14 cellular contexts compared by ENCODE assay signal in genomic region chr2:105406221-105406620, GRCh38. TPM values are rescaled to one million over a fixed set of nuclear protein-coding genes. Genes with fewer than 3 reads are reported as not detected.
DNase-seq lines count a peak whose midpoint lies in the region; ATAC-seq, FAIRE-seq and TF ChIP-seq lines count a peak whose summit lies in the region.
"Had no signal": no experiment of that assay in that cellular context is flagged by ENCODE, and none has a peak within 500 bp of the region (broad histone marks: within the 10 kb centered on the region; RNA-seq: fewer than 3 reads in every experiment).

No MANE protein-coding gene starts in this region.

- no peak overlapping the region for H2AK9ac ChIP-seq in IMR-90 (replicated peaks; ENCODE audit: low read depth, low read length, poor library complexity)

- no TSS peak for BruUV-seq in IMR-90 (replicated peaks; lab: Mats Ljungman, UMichigan)

- dilution Hi-C loops in IMR-90 (cut with HindIII; ENCODE audit: low sequenced_read_pairs, unreplicated experiment): no loop called here

- in situ Hi-C loops in IMR-90 (cut with MboI; ENCODE audit: low sequenced_read_pairs): no loop called here

- H3K27me3 Mint-ChIP-seq in astrocyte (ENCODE audit: low read depth, unreplicated experiment): no peaks in the 10 kb centered on the region
- H3K27me3 Mint-ChIP-seq in natural killer cell (ENCODE audit: low read depth in 2 of 2): peaks cover 5 to 40% of the 10 kb centered on the region in 2 donors
- peaks cover 11% of the 10 kb centered on the region for H3K27me3 Mint-ChIP-seq in CD8-positive, alpha-beta T cell (ENCODE audit: low read depth)

- H2BK20ac ChIP-seq in IMR-90 (ENCODE audit: low read depth, low read length): peak overlapping the region; percentile 89; the same call in 1 of the 2 replicates

- no peak for TF ChIP-seq POLR2A in IMR-90 (IDR thresholded peaks at IDR 0.05; ENCODE audit: low read depth, low read length)
- TF ChIP-seq POLR2A in prostate gland (IDR thresholded peaks at IDR 0.05): no peak

- peak; percentile 25 for ATAC-seq in IMR-90 (ENCODE audit: low read depth)
- no peak for ATAC-seq in natural killer cell
- no peak for ATAC-seq in sciatic nerve
- no peak for ATAC-seq in CD8-positive, alpha-beta T cell

- H3K27me3 ChIP-seq in IMR-90 (ENCODE audit: control insufficient read depth, insufficient read depth, low read length) (no peaks in the 10 kb centered on the region), astrocyte (ENCODE audit: insufficient read depth, low read length) (no peaks in the 10 kb centered on the region), left ventricle myocardium inferior (ENCODE audit: low read depth) (no peaks in the 10 kb centered on the region), prostate gland (replicated peaks; ENCODE audit: insufficient read depth) (no peaks in the 10 kb centered on the region)
- no peaks in the 10 kb centered on the region for H3K27me3 ChIP-seq in CD8-positive, alpha-beta T cell (ENCODE audit: insufficient read depth, low read length)
- H3K27me3 ChIP-seq: testis had no signal

- H3K23ac ChIP-seq in IMR-90 (ENCODE audit: low read depth, low read length): no peak overlapping the region

- H3K56ac ChIP-seq in IMR-90 (ENCODE audit: extremely low read depth, insufficient read depth, low read length): peak overlapping the region; percentile 59

- peak overlapping the region; percentile 86 for H3K4ac ChIP-seq in IMR-90 (ENCODE audit: low read depth, low read length)

- H3K4me3 ChIP-seq in AG04449 (ENCODE audit: low read depth, low read length) (no peak overlapping the region), IMR-90 (ENCODE audit: insufficient read depth, low read depth, low read length) (no peak overlapping the region), astrocyte (ENCODE audit: insufficient read depth, low read depth, low read length) (no peak overlapping the region), left ventricle myocardium inferior (no peak overlapping the region), prostate gland (no peak overlapping the region)
- H3K4me3 ChIP-seq in CD8-positive, alpha-beta T cell (ENCODE audit: low read depth, low read length): no peak overlapping the region
- H3K4me3 ChIP-seq: testis had no signal

- H3K4me2 ChIP-seq in IMR-90 (ENCODE audit: low read depth, low read length) (no peak overlapping the region), astrocyte (ENCODE audit: low read length) (no peak overlapping the region)

- peaks cover 9% of the 10 kb centered on the region; the same call in 1 of the 2 replicates for H3K9me1 ChIP-seq in IMR-90 (ENCODE audit: insufficient read depth, low read length)

- H3K9me3 Mint-ChIP-seq in astrocyte (ENCODE audit: unreplicated experiment) (no peaks in the 10 kb centered on the region), natural killer cell (no peaks in the 10 kb centered on the region)
- no peaks in the 10 kb centered on the region for H3K9me3 Mint-ChIP-seq in CD8-positive, alpha-beta T cell
- H3K9me3 Mint-ChIP-seq: activated T-helper 1 cell treated with anti-CD3 and anti-CD28 coated beads, Interleukin-12 subunit alpha, Interleukin-12 subunit beta, Interleukin-2, Interleukin-4 antibody, amounts not matched to agents 30 ng/mL and 10 ng/mL and 1 ng/mL, durations not matched to agents 14 hours and 24 hours and 36 hours; T-helper 1 cell treated with Interleukin-12 subunit alpha and Interleukin-12 subunit beta and Interleukin-4 antibody, amounts not matched to agents 30 μg/mL and 1 μg/mL, for 36 hours had no signal

- H4K91ac ChIP-seq in IMR-90 (ENCODE audit: insufficient read depth, low read depth, low read length): peak overlapping the region; percentile 75

- no peak overlapping the region for H3K4me3 Mint-ChIP-seq in astrocyte (ENCODE audit: unreplicated experiment)
- no peak overlapping the region for H3K4me3 Mint-ChIP-seq in natural killer cell
- no peak overlapping the region for H3K4me3 Mint-ChIP-seq in CD8-positive, alpha-beta T cell
- H3K4me3 Mint-ChIP-seq: activated T-helper 1 cell treated with anti-CD3 and anti-CD28 coated beads, Interleukin-12 subunit alpha, Interleukin-12 subunit beta, Interleukin-2, Interleukin-4 antibody, amounts not matched to agents 30 ng/mL and 10 ng/mL and 1 ng/mL, durations not matched to agents 14 hours and 24 hours and 36 hours; T-helper 1 cell treated with Interleukin-12 subunit alpha and Interleukin-12 subunit beta and Interleukin-4 antibody, amounts not matched to agents 30 μg/mL and 1 μg/mL, for 36 hours had no signal

- no peak for TF ChIP-seq RAD21 in IMR-90 (IDR thresholded peaks at IDR 0.05; ENCODE audit: low read length)

- H3K4me1 Mint-ChIP-seq in astrocyte (ENCODE audit: low read depth, unreplicated experiment): peaks cover 41% of the 10 kb centered on the region
- no peaks in the 10 kb centered on the region for H3K4me1 Mint-ChIP-seq in natural killer cell
- no peaks in the 10 kb centered on the region for H3K4me1 Mint-ChIP-seq in CD8-positive, alpha-beta T cell (ENCODE audit: low read depth)

- CTCF ChIA-PET in AG04449 (lab: Yijun Ruan, JAX) (interaction anchor here (0.7 to 2.5 kb wide), 4 partner anchors 10 to 113 kb away, joined by 3 to 10 read pairs (median 4); no protein-coding TSS in a partner anchor), IMR-90 (lab: Yijun Ruan, JAX) (no interaction called here)
- CTCF ChIA-PET in CD8-positive, alpha-beta T cell (lab: Charles Lee): no interaction called here

- no peak for FAIRE-seq in astrocyte (lab: Jason Lieb, UNC)

- H4K5ac ChIP-seq in IMR-90 (ENCODE audit: low read depth, low read length): peak overlapping the region; percentile 88; the same call in 1 of the 2 replicates

- no peaks in the 10 kb centered on the region for H3K36me3 ChIP-seq in IMR-90 (ENCODE audit: control insufficient read depth, insufficient read depth, low read length)
- no peaks in the 10 kb centered on the region for H3K36me3 ChIP-seq in astrocyte (ENCODE audit: insufficient read depth, low read length)
- H3K36me3 ChIP-seq in left ventricle myocardium inferior: no peaks in the 10 kb centered on the region
- no peaks in the 10 kb centered on the region for H3K36me3 ChIP-seq in prostate gland
- no peaks in the 10 kb centered on the region for H3K36me3 ChIP-seq in CD8-positive, alpha-beta T cell (ENCODE audit: insufficient read depth, low read length)

- H2AK5ac ChIP-seq in IMR-90 (ENCODE audit: low read depth, low read length): peak overlapping the region; percentile 92; the same call in 1 of the 2 replicates

- H2BK15ac ChIP-seq in IMR-90 (ENCODE audit: low read depth, low read length): peak overlapping the region; percentile 71; the same call in 1 of the 3 replicates

- peak overlapping the region; percentile 94 for H2BK5ac ChIP-seq in IMR-90 (ENCODE audit: low read depth, low read length, poor library complexity, severe bottlenecking)

- H3K9me3 ChIP-seq in IMR-90 (ENCODE audit: control insufficient read depth, insufficient read depth, low read length): no peaks in the 10 kb centered on the region
- no peaks in the 10 kb centered on the region for H3K9me3 ChIP-seq in astrocyte (ENCODE audit: insufficient read depth, low read depth, low read length)
- no peaks in the 10 kb centered on the region for H3K9me3 ChIP-seq in left ventricle myocardium inferior (replicated peaks)
- no peaks in the 10 kb centered on the region for H3K9me3 ChIP-seq in prostate gland
- H3K9me3 ChIP-seq in CD8-positive, alpha-beta T cell (ENCODE audit: low read length): no peaks in the 10 kb centered on the region
- H3K9me3 ChIP-seq: testis had no signal

- no peaks in the 10 kb centered on the region for H3K79me2 ChIP-seq in astrocyte (ENCODE audit: insufficient read depth, low read length)

- no CpG with 5 or more reads among the region's 5 CpGs for WGBS in IMR-90 (ENCODE audit: extremely low coverage in 2 of 2, insufficient read length in 1 of 2), 2 experiments
- WGBS in prostate gland: 77% methylated on average over 5 of the region's 5 CpGs

- POLR2A ChIA-PET in AG04449 (lab: Yijun Ruan, JAX) (no interaction called here), IMR-90 (lab: Charles Lee; ENCODE audit: unreplicated experiment) (no interaction called here)
- POLR2A ChIA-PET in CD8-positive, alpha-beta T cell (lab: Charles Lee): no interaction called here

- H3K9ac ChIP-seq in IMR-90 (ENCODE audit: low read depth, low read length) (no peak overlapping the region), astrocyte (ENCODE audit: low read length) (peak overlapping the region; percentile 76)

- H3K27ac ChIP-seq in IMR-90 (ENCODE audit: insufficient read depth, low read length) (no peak overlapping the region), astrocyte (ENCODE audit: low read depth, low read length) (peak overlapping the region; percentile 90), left ventricle myocardium inferior (replicated peaks) (peak overlapping the region; percentile 75), prostate gland (no peak overlapping the region)
- no peak overlapping the region for H3K27ac ChIP-seq in CD8-positive, alpha-beta T cell (ENCODE audit: low read depth, low read length)
- H3K27ac ChIP-seq: testis had no signal

- H2AFZ ChIP-seq in IMR-90 (replicated peaks; ENCODE audit: low read length, poor library complexity): no peak overlapping the region
- no peak overlapping the region for H2AFZ ChIP-seq in astrocyte (ENCODE audit: low read depth, low read length)

- peaks cover 0 to 5% of the 10 kb centered on the region in 2 experiments; a peak in 2 of 4 replicates for H3K79me1 ChIP-seq in IMR-90 (ENCODE audit: low read depth in 1 of 2, low read length in 2 of 2)

- peak overlapping the region; percentile 80 for H2BK120ac ChIP-seq in IMR-90 (ENCODE audit: low read depth, low read length)

- TF ChIP-seq CTCF in AG04449 (IDR thresholded peaks at IDR 0.05; ENCODE audit: insufficient read depth, low read length, missing control alignments) (no peak), IMR-90 (conservative IDR thresholded peaks at IDR 0.05; ENCODE audit: low read depth, low read length) (no peak), astrocyte (IDR thresholded peaks at IDR 0.05; ENCODE audit: insufficient read depth, low read depth, low read length) (no peak), left ventricle myocardium inferior (IDR thresholded peaks at IDR 0.05; ENCODE audit: borderline replicate concordance) (no peak), natural killer cell (IDR thresholded peaks at IDR 0.05) (no peak), prostate gland (IDR thresholded peaks at IDR 0.05) (no peak)
- TF ChIP-seq CTCF in CD8-positive, alpha-beta T cell (IDR thresholded peaks at IDR 0.05): no peak

- DNase-seq in AG04449 (ENCODE audit: low read depth, low spot score): peak; percentile 65
- peak; percentile 87 for DNase-seq in IMR-90
- DNase-seq in astrocyte (ENCODE audit: low read depth): peak; percentile 93
- no peak for DNase-seq in left ventricle myocardium inferior
- no peak for DNase-seq in natural killer cell
- DNase-seq in sciatic nerve (ENCODE audit: low spot score): no peak
- no peak for DNase-seq in prostate gland (ENCODE audit: low spot score)
- DNase-seq in CD8-positive, alpha-beta T cell: no peak
- DNase-seq: AML-193, NCI-H345, nucleus accumbens, testis had no signal

- H3K14ac ChIP-seq in IMR-90 (replicated peaks; ENCODE audit: low read depth, low read length): peak overlapping the region; percentile 91

- H3K18ac ChIP-seq in IMR-90 (ENCODE audit: low read depth, low read length): peak overlapping the region; percentile 98

- H3K27ac Mint-ChIP-seq in astrocyte (ENCODE audit: unreplicated experiment) (no peak overlapping the region), natural killer cell (no peak overlapping the region)
- H3K27ac Mint-ChIP-seq in CD8-positive, alpha-beta T cell: no peak overlapping the region
- H3K27ac Mint-ChIP-seq: activated T-helper 1 cell treated with anti-CD3 and anti-CD28 coated beads, Interleukin-12 subunit alpha, Interleukin-12 subunit beta, Interleukin-2, Interleukin-4 antibody, amounts not matched to agents 30 ng/mL and 10 ng/mL and 1 ng/mL, durations not matched to agents 14 hours and 24 hours and 36 hours; T-helper 1 cell treated with Interleukin-12 subunit alpha and Interleukin-12 subunit beta and Interleukin-4 antibody, amounts not matched to agents 30 μg/mL and 1 μg/mL, for 36 hours had no signal

- intact Hi-C loops in IMR-90 (cut with micrococcal nuclease) (no loop called here), left ventricle myocardium inferior (cut with micrococcal nuclease) (no loop called here), natural killer cell (cut with micrococcal nuclease) (no loop called here), sciatic nerve (cut with DNase I) (no loop called here), prostate gland (cut with DNase I) (no loop called here)
- intact Hi-C loops in CD8-positive, alpha-beta T cell (cut with DNase I, micrococcal nuclease): no loop called here

- H3K36me3 Mint-ChIP-seq in astrocyte (ENCODE audit: low read depth, unreplicated experiment): no peaks in the 10 kb centered on the region
- no peaks in the 10 kb centered on the region for H3K36me3 Mint-ChIP-seq in natural killer cell
- no peaks in the 10 kb centered on the region for H3K36me3 Mint-ChIP-seq in CD8-positive, alpha-beta T cell

- peak overlapping the region; percentile 55 to 78 for H4K8ac ChIP-seq in IMR-90 (ENCODE audit: low read depth in 2 of 2, low read length in 2 of 2)

- peaks cover 30% of the 10 kb centered on the region for H3K4me1 ChIP-seq in IMR-90 (ENCODE audit: control insufficient read depth, insufficient read depth, low read length)
- H3K4me1 ChIP-seq in astrocyte (ENCODE audit: insufficient read depth, low read length): peaks cover 62% of the 10 kb centered on the region
- peaks cover 86% of the 10 kb centered on the region for H3K4me1 ChIP-seq in left ventricle myocardium inferior
- peaks cover 9% of the 10 kb centered on the region for H3K4me1 ChIP-seq in prostate gland (replicated peaks)
- H3K4me1 ChIP-seq in CD8-positive, alpha-beta T cell (ENCODE audit: insufficient read depth, low read length): no peaks in the 10 kb centered on the region

- H4K20me1 ChIP-seq in IMR-90 (ENCODE audit: insufficient read depth, low read length) (no peaks in the 10 kb centered on the region), astrocyte (ENCODE audit: insufficient read depth, low read length) (no peaks in the 10 kb centered on the region)

RNA-seq across cellular contexts. Expression of gene FHL2, which starts 7.4 kb away (rescaled TPM):
- total RNA-seq in IMR-90 (2012; rRNA removed) (373 and 464 TPM in 2 replicates), astrocyte (104 and 115 TPM in 2 replicates), left ventricle myocardium inferior (2,742 TPM), natural killer cell (1 to 10 TPM in 1 of 3 donors, under 1 TPM in 2; 0.26 to 1.3 (median 0.84) TPM), sciatic nerve (208 TPM), prostate gland (100 to 1,000 TPM; 132 to 250 TPM)
- 550 and 574 TPM in 2 replicates for polyA plus RNA-seq in IMR-90 (2012; rRNA removed)
- polyA plus RNA-seq in IMR-90 (2012; cell fraction: cytosol; rRNA removed): 533 and 781 TPM in 2 replicates
- 291 and 300 TPM in 2 replicates for polyA plus RNA-seq in IMR-90 (2012; cell fraction: nucleus; rRNA removed; ENCODE audit: low replicate concordance)
- under 1 TPM; 0.38 to 0.64 TPM for total RNA-seq in CD8-positive, alpha-beta T cell

Comparison
In these comparisons a context has a peak if more than half of its experiments do, and no peak if none do; other contexts are left out.
1. DNase-seq: peak in AG04449 (single experiment), IMR-90 (single experiment) and astrocyte (single experiment); none in left ventricle myocardium inferior (single experiment), natural killer cell (single experiment), sciatic nerve (single experiment), prostate gland (single experiment) and CD8-positive, alpha-beta T cell (0 of 7).
2. H3K27ac ChIP-seq: peak in astrocyte (single experiment) and left ventricle myocardium inferior (single experiment); none in IMR-90 (single experiment), prostate gland (0 of 2) and CD8-positive, alpha-beta T cell (single experiment).
3. RNA of gene FHL2, which starts 7.4 kb away (total RNA-seq): 2,742 TPM in left ventricle myocardium inferior (single experiment), 373 to 464 TPM in IMR-90, 132 to 250 TPM in prostate gland, 208 TPM in sciatic nerve (single experiment) and 104 to 115 TPM in astrocyte; 0.26 to 1.3 TPM in natural killer cell and 0.38 to 0.64 TPM in CD8-positive, alpha-beta T cell; every median in the first group is over 10 times any median in the second.